ENCODE assay signal across 1 cellular context in the genomic region with DNA sequence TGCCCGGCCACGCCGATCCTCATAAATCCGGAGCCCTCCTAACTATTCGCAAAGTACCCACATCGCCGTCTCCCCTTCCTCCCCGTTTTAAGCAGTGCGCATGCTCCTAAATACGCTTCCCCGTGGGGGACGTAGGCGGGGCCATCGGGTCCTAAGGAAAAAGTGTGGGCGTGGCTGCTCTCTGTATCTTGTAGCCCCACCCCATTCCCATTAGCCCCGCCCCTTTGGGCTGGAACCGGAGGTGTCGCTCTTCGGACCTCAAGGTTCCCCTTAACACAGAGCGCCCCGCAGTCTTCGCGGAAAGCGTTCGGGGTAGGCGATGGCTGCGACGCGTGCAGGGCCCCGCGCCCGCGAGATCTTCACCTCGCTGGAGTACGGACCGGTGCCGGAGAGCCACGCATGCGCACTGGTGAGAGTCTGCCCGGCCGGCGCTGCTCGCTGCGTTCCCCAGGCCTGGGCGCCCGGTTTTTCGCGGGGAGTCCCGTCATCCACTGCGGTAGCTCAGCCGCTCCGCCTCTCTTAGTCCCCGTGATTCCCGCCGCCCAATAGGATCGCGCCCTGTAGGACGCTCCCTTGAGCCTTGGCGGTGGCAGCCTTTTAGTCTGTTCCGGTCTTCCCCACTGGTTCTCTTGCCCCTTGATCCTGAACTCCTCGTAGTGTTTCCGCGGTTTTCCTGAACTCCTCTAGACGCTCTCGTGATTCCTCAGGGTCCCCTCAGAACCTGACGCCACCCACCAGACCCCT.
TF ChIP-seq lines count a peak whose summit lies in the region.

A gene (plus strand): TSS at position 213 of the 744 bp plus-strand sequence. CDS start 107 bp downstream, at position 320.

TF ChIP-seq in HepG2, 621 proteins besides CTCF, POLR2A, EP300 and RAD21 (continued from another document and continues in another):
- TF ChIP-seq, protein P1, sequence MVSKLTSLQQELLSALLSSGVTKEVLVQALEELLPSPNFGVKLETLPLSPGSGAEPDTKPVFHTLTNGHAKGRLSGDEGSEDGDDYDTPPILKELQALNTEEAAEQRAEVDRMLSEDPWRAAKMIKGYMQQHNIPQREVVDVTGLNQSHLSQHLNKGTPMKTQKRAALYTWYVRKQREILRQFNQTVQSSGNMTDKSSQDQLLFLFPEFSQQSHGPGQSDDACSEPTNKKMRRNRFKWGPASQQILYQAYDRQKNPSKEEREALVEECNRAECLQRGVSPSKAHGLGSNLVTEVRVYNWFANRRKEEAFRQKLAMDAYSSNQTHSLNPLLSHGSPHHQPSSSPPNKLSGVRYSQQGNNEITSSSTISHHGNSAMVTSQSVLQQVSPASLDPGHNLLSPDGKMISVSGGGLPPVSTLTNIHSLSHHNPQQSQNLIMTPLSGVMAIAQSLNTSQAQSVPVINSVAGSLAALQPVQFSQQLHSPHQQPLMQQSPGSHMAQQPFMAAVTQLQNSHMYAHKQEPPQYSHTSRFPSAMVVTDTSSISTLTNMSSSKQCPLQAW (CRISPR knock-in tag; IDR thresholded peaks at IDR 0.05), result peak; percentile 88
- TF ChIP-seq IKZF4 (CRISPR knock-in tag; IDR thresholded peaks at IDR 0.05; ENCODE audit: borderline replicate concordance, low read depth, not compliant biosample characterization) (peak; percentile 53), ZNF879 (CRISPR knock-in tag; IDR thresholded peaks at IDR 0.05) (no peak; the same call in 1 of the 2 replicates), MXI1 (IDR thresholded peaks at IDR 0.05; ENCODE audit: borderline replicate concordance, low read depth, low read length) (peak; percentile 45; the same call in 1 of the 3 replicates), MED8 (CRISPR knock-in tag; IDR thresholded peaks at IDR 0.05; ENCODE audit: insufficient replicate concordance) (peak; percentile 69), ARNT (IDR thresholded peaks at IDR 0.05) (no peak), ZNF207 (IDR thresholded peaks at IDR 0.05; ENCODE audit: borderline replicate concordance) (no peak), PCBP1 (IDR thresholded peaks at IDR 0.05; ENCODE audit: borderline replicate concordance, low read depth, low read length) (no peak), ZMYM3 (CRISPR knock-in tag; IDR thresholded peaks at IDR 0.05) (no peak), ZNF839 (CRISPR knock-in tag; IDR thresholded peaks at IDR 0.05; ENCODE audit: borderline replicate concordance) (0 out of 2 replicates have a peak, but pooled peaks have one; percentile 11), KDM5B (CRISPR knock-in tag; IDR thresholded peaks at IDR 0.05; ENCODE audit: borderline replicate concordance) (peak; percentile 66; the same call in 1 of the 2 replicates), SNAI1 (CRISPR knock-in tag; IDR thresholded peaks at IDR 0.05; ENCODE audit: borderline replicate concordance) (peak; percentile 67; the same call in 1 of the 2 replicates), ZNF775 (CRISPR knock-in tag; IDR thresholded peaks at IDR 0.05; ENCODE audit: borderline replicate concordance) (no peak), ONECUT2 (CRISPR knock-in tag; IDR thresholded peaks at IDR 0.05) (no peak), CAMTA2 (CRISPR knock-in tag; IDR thresholded peaks at IDR 0.05; ENCODE audit: borderline replicate concordance) (peak; percentile 77), NCOA5 (CRISPR knock-in tag; IDR thresholded peaks at IDR 0.05) (no peak), GZF1 (CRISPR knock-in tag; IDR thresholded peaks at IDR 0.05) (no peak), ZNF652 (CRISPR knock-in tag; IDR thresholded peaks at IDR 0.05; ENCODE audit: borderline replicate concordance, low read depth) (no peak), FOXA3 (CRISPR knock-in tag; IDR thresholded peaks at IDR 0.05) (0 out of 2 replicates have a peak, but pooled peaks have one; percentile 2), NCOA2 (CRISPR knock-in tag; IDR thresholded peaks at IDR 0.05) (no peak; the same call in 1 of the 2 replicates), ZNF468 (CRISPR knock-in tag; IDR thresholded peaks at IDR 0.05) (no peak), ASH2L (IDR thresholded peaks at IDR 0.05; ENCODE audit: insufficient read length, low read depth, low read length) (peak; percentile 67), HOXA3 (CRISPR knock-in tag; IDR thresholded peaks at IDR 0.05) (peak; percentile 46), TCF12 (IDR thresholded peaks at IDR 0.05) (no peak), TCF12 (CRISPR knock-in tag; IDR thresholded peaks at IDR 0.05) (peak; percentile 72; the same call in 1 of the 2 replicates)
- TF ChIP-seq, protein P2, sequence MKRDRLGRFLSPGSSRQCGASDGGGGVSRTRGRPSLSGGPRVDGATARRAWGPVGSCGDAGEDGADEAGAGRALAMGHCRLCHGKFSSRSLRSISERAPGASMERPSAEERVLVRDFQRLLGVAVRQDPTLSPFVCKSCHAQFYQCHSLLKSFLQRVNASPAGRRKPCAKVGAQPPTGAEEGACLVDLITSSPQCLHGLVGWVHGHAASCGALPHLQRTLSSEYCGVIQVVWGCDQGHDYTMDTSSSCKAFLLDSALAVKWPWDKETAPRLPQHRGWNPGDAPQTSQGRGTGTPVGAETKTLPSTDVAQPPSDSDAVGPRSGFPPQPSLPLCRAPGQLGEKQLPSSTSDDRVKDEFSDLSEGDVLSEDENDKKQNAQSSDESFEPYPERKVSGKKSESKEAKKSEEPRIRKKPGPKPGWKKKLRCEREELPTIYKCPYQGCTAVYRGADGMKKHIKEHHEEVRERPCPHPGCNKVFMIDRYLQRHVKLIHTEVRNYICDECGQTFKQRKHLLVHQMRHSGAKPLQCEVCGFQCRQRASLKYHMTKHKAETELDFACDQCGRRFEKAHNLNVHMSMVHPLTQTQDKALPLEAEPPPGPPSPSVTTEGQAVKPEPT (CRISPR knock-in tag; IDR thresholded peaks at IDR 0.05; ENCODE audit: low read depth), result no peak
- TF ChIP-seq, protein P3, sequence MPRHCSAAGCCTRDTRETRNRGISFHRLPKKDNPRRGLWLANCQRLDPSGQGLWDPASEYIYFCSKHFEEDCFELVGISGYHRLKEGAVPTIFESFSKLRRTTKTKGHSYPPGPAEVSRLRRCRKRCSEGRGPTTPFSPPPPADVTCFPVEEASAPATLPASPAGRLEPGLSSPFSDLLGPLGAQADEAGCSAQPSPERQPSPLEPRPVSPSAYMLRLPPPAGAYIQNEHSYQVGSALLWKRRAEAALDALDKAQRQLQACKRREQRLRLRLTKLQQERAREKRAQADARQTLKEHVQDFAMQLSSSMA (CRISPR knock-in tag; IDR thresholded peaks at IDR 0.05), result peak; percentile 99
- TF ChIP-seq, protein P4, sequence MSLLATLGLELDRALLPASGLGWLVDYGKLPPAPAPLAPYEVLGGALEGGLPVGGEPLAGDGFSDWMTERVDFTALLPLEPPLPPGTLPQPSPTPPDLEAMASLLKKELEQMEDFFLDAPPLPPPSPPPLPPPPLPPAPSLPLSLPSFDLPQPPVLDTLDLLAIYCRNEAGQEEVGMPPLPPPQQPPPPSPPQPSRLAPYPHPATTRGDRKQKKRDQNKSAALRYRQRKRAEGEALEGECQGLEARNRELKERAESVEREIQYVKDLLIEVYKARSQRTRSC (CRISPR knock-in tag; IDR thresholded peaks at IDR 0.05; ENCODE audit: low read depth), result no peak
- TF ChIP-seq, protein P5, sequence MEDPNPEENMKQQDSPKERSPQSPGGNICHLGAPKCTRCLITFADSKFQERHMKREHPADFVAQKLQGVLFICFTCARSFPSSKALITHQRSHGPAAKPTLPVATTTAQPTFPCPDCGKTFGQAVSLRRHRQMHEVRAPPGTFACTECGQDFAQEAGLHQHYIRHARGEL (CRISPR knock-in tag; IDR thresholded peaks at IDR 0.05), result 0 out of 2 replicates have a peak, but pooled peaks have one; percentile 43
- TF ChIP-seq, protein P6, sequence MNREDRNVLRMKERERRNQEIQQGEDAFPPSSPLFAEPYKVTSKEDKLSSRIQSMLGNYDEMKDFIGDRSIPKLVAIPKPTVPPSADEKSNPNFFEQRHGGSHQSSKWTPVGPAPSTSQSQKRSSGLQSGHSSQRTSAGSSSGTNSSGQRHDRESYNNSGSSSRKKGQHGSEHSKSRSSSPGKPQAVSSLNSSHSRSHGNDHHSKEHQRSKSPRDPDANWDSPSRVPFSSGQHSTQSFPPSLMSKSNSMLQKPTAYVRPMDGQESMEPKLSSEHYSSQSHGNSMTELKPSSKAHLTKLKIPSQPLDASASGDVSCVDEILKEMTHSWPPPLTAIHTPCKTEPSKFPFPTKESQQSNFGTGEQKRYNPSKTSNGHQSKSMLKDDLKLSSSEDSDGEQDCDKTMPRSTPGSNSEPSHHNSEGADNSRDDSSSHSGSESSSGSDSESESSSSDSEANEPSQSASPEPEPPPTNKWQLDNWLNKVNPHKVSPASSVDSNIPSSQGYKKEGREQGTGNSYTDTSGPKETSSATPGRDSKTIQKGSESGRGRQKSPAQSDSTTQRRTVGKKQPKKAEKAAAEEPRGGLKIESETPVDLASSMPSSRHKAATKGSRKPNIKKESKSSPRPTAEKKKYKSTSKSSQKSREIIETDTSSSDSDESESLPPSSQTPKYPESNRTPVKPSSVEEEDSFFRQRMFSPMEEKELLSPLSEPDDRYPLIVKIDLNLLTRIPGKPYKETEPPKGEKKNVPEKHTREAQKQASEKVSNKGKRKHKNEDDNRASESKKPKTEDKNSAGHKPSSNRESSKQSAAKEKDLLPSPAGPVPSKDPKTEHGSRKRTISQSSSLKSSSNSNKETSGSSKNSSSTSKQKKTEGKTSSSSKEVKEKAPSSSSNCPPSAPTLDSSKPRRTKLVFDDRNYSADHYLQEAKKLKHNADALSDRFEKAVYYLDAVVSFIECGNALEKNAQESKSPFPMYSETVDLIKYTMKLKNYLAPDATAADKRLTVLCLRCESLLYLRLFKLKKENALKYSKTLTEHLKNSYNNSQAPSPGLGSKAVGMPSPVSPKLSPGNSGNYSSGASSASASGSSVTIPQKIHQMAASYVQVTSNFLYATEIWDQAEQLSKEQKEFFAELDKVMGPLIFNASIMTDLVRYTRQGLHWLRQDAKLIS (CRISPR knock-in tag; IDR thresholded peaks at IDR 0.05), result no peak
- TF ChIP-seq, protein P7, sequence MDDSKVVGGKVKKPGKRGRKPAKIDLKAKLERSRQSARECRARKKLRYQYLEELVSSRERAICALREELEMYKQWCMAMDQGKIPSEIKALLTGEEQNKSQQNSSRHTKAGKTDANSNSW (CRISPR knock-in tag; IDR thresholded peaks at IDR 0.05; ENCODE audit: borderline replicate concordance), result no peak; the same call in 1 of the 2 replicates
- TF ChIP-seq, protein P8, sequence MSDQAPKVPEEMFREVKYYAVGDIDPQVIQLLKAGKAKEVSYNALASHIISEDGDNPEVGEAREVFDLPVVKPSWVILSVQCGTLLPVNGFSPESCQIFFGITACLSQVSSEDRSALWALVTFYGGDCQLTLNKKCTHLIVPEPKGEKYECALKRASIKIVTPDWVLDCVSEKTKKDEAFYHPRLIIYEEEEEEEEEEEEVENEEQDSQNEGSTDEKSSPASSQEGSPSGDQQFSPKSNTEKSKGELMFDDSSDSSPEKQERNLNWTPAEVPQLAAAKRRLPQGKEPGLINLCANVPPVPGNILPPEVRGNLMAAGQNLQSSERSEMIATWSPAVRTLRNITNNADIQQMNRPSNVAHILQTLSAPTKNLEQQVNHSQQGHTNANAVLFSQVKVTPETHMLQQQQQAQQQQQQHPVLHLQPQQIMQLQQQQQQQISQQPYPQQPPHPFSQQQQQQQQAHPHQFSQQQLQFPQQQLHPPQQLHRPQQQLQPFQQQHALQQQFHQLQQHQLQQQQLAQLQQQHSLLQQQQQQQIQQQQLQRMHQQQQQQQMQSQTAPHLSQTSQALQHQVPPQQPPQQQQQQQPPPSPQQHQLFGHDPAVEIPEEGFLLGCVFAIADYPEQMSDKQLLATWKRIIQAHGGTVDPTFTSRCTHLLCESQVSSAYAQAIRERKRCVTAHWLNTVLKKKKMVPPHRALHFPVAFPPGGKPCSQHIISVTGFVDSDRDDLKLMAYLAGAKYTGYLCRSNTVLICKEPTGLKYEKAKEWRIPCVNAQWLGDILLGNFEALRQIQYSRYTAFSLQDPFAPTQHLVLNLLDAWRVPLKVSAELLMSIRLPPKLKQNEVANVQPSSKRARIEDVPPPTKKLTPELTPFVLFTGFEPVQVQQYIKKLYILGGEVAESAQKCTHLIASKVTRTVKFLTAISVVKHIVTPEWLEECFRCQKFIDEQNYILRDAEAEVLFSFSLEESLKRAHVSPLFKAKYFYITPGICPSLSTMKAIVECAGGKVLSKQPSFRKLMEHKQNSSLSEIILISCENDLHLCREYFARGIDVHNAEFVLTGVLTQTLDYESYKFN (CRISPR knock-in tag; conservative IDR thresholded peaks at IDR 0.05), result 0 out of 2 replicates have a peak, but pooled peaks have one; percentile 27
- TF ChIP-seq, protein P9, sequence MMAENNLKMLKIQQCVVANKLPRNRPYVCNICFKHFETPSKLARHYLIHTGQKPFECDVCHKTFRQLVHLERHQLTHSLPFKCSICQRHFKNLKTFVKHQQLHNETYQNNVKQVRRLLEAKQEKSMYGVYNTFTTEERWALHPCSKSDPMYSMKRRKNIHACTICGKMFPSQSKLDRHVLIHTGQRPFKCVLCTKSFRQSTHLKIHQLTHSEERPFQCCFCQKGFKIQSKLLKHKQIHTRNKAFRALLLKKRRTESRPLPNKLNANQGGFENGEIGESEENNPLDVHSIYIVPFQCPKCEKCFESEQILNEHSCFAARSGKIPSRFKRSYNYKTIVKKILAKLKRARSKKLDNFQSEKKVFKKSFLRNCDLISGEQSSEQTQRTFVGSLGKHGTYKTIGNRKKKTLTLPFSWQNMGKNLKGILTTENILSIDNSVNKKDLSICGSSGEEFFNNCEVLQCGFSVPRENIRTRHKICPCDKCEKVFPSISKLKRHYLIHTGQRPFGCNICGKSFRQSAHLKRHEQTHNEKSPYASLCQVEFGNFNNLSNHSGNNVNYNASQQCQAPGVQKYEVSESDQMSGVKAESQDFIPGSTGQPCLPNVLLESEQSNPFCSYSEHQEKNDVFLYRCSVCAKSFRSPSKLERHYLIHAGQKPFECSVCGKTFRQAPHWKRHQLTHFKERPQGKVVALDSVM (CRISPR knock-in tag; IDR thresholded peaks at IDR 0.05), result no peak
- TF ChIP-seq, protein P10, sequence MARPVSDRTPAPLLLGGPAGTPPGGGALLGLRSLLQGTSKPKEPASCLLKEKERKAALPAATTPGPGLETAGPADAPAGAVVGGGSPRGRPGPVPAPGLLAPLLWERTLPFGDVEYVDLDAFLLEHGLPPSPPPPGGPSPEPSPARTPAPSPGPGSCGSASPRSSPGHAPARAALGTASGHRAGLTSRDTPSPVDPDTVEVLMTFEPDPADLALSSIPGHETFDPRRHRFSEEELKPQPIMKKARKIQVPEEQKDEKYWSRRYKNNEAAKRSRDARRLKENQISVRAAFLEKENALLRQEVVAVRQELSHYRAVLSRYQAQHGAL (CRISPR knock-in tag; IDR thresholded peaks at IDR 0.05; ENCODE audit: not compliant biosample characterization), result no peak
- TF ChIP-seq, protein P11, sequence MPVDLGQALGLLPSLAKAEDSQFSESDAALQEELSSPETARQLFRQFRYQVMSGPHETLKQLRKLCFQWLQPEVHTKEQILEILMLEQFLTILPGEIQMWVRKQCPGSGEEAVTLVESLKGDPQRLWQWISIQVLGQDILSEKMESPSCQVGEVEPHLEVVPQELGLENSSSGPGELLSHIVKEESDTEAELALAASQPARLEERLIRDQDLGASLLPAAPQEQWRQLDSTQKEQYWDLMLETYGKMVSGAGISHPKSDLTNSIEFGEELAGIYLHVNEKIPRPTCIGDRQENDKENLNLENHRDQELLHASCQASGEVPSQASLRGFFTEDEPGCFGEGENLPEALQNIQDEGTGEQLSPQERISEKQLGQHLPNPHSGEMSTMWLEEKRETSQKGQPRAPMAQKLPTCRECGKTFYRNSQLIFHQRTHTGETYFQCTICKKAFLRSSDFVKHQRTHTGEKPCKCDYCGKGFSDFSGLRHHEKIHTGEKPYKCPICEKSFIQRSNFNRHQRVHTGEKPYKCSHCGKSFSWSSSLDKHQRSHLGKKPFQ (CRISPR knock-in tag; IDR thresholded peaks at IDR 0.05; ENCODE audit: insufficient replicate concordance), result no peak
- TF ChIP-seq, protein P12, sequence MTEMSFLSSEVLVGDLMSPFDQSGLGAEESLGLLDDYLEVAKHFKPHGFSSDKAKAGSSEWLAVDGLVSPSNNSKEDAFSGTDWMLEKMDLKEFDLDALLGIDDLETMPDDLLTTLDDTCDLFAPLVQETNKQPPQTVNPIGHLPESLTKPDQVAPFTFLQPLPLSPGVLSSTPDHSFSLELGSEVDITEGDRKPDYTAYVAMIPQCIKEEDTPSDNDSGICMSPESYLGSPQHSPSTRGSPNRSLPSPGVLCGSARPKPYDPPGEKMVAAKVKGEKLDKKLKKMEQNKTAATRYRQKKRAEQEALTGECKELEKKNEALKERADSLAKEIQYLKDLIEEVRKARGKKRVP (CRISPR knock-in tag; IDR thresholded peaks at IDR 0.05), result peak in 1 of 2 experiments; percentile 43; a peak in 1 of 4 replicates
